9 cellular contexts compared by ENCODE assay signal in the genomic region with DNA sequence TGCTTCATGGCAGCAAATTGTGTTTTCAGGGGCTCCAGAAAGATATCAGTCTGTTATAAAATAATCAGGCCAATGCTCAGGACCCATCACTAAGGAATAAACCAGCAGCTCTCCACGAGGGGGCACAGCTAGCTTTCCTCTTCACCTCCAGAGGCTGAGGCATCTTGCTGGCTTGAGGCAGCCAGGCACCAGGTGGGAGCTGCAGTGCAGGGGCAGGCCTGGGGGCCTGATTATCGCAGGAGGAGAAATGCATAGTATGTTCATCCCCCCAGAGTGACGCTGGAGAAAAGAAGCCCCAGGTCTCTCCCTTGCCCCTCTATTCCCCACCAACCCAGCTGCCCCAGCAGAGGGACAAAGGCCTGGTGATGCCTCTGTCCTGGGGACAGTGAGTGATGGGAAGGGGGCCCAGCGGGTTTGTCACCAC.
DNase-seq lines count a peak whose midpoint lies in the region; ATAC-seq, FAIRE-seq and TF ChIP-seq lines count a peak whose summit lies in the region.
"Had no signal": no experiment of that assay in that cellular context is flagged by ENCODE, and none has a peak within 500 bp of the region (broad histone marks: within the 10 kb centered on the region; RNA-seq: fewer than 3 reads in every experiment).

No MANE protein-coding gene starts in this region.

- no peaks in the 10 kb centered on the region for H3K36me3 ChIP-seq in kidney (ENCODE audit: control insufficient read depth in 1 of 2, insufficient read depth in 2 of 2, low read length in 2 of 2)
- no peaks in the 10 kb centered on the region for H3K36me3 ChIP-seq in thyroid gland

- H3K4me1 Mint-ChIP-seq in activated naive CD4-positive, alpha-beta T cell treated with anti-CD3 and anti-CD28 coated beads for 36 hours (ENCODE audit: low read depth), result peaks cover 2% of the 10 kb centered on the region
- H3K4me1 Mint-ChIP-seq in MCF 10A (ENCODE audit: insufficient read depth, unreplicated experiment) (no peaks in the 10 kb centered on the region), immature natural killer cell (no peaks in the 10 kb centered on the region)

- TF ChIP-seq CTCF in MCF 10A (IDR thresholded peaks at IDR 0.05; ENCODE audit: unreplicated experiment), result peak; percentile 56
- TF ChIP-seq CTCF in kidney (IDR thresholded peaks at IDR 0.05; ENCODE audit: borderline replicate concordance, extremely low read depth, insufficient read depth), result peak; percentile 39
- TF ChIP-seq CTCF in thyroid gland (IDR thresholded peaks at IDR 0.05), result peak in 2 of 6 experiments; percentile 39 to 43

- H3K27ac ChIP-seq in kidney (ENCODE audit: low read depth in 2 of 2, low read length in 2 of 2), result no peak overlapping the region
- H3K27ac ChIP-seq in thyroid gland, result no peak overlapping the region

- no peaks in the 10 kb centered on the region for H3K27me3 ChIP-seq in thyroid gland

- H3K4me3 Mint-ChIP-seq in activated naive CD4-positive, alpha-beta T cell treated with anti-CD3 and anti-CD28 coated beads for 36 hours, result no peak overlapping the region
- H3K4me3 Mint-ChIP-seq in MCF 10A (ENCODE audit: unreplicated experiment) (no peak overlapping the region), immature natural killer cell (no peak overlapping the region)
- H3K4me3 Mint-ChIP-seq: activated naive CD8-positive, alpha-beta T cell had no signal

- BruUV-seq in MCF 10A (replicated peaks; lab: Mats Ljungman, UMichigan), result no TSS peak

- H3K9me3 ChIP-seq in kidney (ENCODE audit: control insufficient read depth in 1 of 2, low read length in 2 of 2) (no peaks in the 10 kb centered on the region), thyroid gland (no peaks in the 10 kb centered on the region)

- 53 to 82% methylated on average over 3 of the region's 4 CpGs for WGBS in thyroid gland, 2 donors

- no peak for ATAC-seq in activated naive CD4-positive, alpha-beta T cell treated with anti-CD3 and anti-CD28 coated beads, Interleukin-2, amount 50 U/mL, for 72 hours

- FAIRE-seq in kidney (lab: Jason Lieb, UNC), result no peak

- TF ChIP-seq POLR2A in thyroid gland (IDR thresholded peaks at IDR 0.05), result no peak

- no peaks in the 10 kb centered on the region for H3K4me1 ChIP-seq in kidney (ENCODE audit: control insufficient read depth in 1 of 2, insufficient read depth in 1 of 2, low read depth in 1 of 2, low read length in 2 of 2)
- peaks cover 5 to 23% of the 10 kb centered on the region in 2 donors for H3K4me1 ChIP-seq in thyroid gland

- H3K4me3 ChIP-seq in kidney (ENCODE audit: low read length in 2 of 2), result no peak overlapping the region
- H3K4me3 ChIP-seq in thyroid gland (replicated peaks in 1 of 3), result no peak overlapping the region

- H3K9me3 Mint-ChIP-seq in activated naive CD4-positive, alpha-beta T cell treated with anti-CD3 and anti-CD28 coated beads for 36 hours, result no peaks in the 10 kb centered on the region
- no peaks in the 10 kb centered on the region for H3K9me3 Mint-ChIP-seq in activated naive CD4-positive, alpha-beta T cell treated with anti-CD3 and anti-CD28 coated beads, Interleukin-2, amount 50 U/mL, for 72 hours
- H3K9me3 Mint-ChIP-seq in MCF 10A (ENCODE audit: unreplicated experiment), result no peaks in the 10 kb centered on the region
- no peaks in the 10 kb centered on the region for H3K9me3 Mint-ChIP-seq in immature natural killer cell

- POLR2A ChIA-PET in MCF 10A (lab: Yijun Ruan, JAX), result interaction anchor here (1.5 kb wide), 1 partner anchor 128 kb away, joined by 6 read pairs; a partner anchor contains a TSS

- intact Hi-C loops in activated naive CD4-positive, alpha-beta T cell treated with anti-CD3 and anti-CD28 coated beads for 36 hours (cut with micrococcal nuclease), result no loop called here
- intact Hi-C loops in MCF 10A (cut with micrococcal nuclease), result loop anchor here (1.0 kb wide), 1 partner anchor 203 kb away; no protein-coding TSS in a partner anchor
- intact Hi-C loops in kidney (cut with DNase I), result no loop called here
- intact Hi-C loops in thyroid gland (cut with DNase I), result no loop called here

- no peak overlapping the region for H3K27ac Mint-ChIP-seq in activated naive CD4-positive, alpha-beta T cell treated with anti-CD3 and anti-CD28 coated beads for 36 hours
- no peak overlapping the region for H3K27ac Mint-ChIP-seq in activated naive CD4-positive, alpha-beta T cell treated with anti-CD3 and anti-CD28 coated beads, Interleukin-2, amount 50 U/mL, for 72 hours
- no peak overlapping the region for H3K27ac Mint-ChIP-seq in MCF 10A (ENCODE audit: low read depth, unreplicated experiment)
- no peak overlapping the region for H3K27ac Mint-ChIP-seq in immature natural killer cell
- H3K27ac Mint-ChIP-seq: activated naive CD8-positive, alpha-beta T cell had no signal

- H3K9ac ChIP-seq in kidney (ENCODE audit: low read length in 2 of 2), result no peak overlapping the region

- H3K36me3 Mint-ChIP-seq in activated naive CD4-positive, alpha-beta T cell treated with anti-CD3 and anti-CD28 coated beads for 36 hours (ENCODE audit: low read depth), result no peaks in the 10 kb centered on the region
- no peaks in the 10 kb centered on the region for H3K36me3 Mint-ChIP-seq in activated naive CD4-positive, alpha-beta T cell treated with anti-CD3 and anti-CD28 coated beads, Interleukin-2, amount 50 U/mL, for 72 hours
- no peaks in the 10 kb centered on the region for H3K36me3 Mint-ChIP-seq in MCF 10A (ENCODE audit: insufficient read depth, unreplicated experiment)
- H3K36me3 Mint-ChIP-seq in immature natural killer cell, result no peaks in the 10 kb centered on the region
- H3K36me3 Mint-ChIP-seq: activated naive CD8-positive, alpha-beta T cell had no signal

- no peaks in the 10 kb centered on the region for H3K27me3 Mint-ChIP-seq in activated naive CD4-positive, alpha-beta T cell treated with anti-CD3 and anti-CD28 coated beads for 36 hours (ENCODE audit: low read depth)
- H3K27me3 Mint-ChIP-seq in MCF 10A (ENCODE audit: insufficient read depth, unreplicated experiment) (no peaks in the 10 kb centered on the region), immature natural killer cell (ENCODE audit: low read depth in 3 of 3) (peaks cover 0 to 3% (median 2%) of the 10 kb centered on the region in 3 donors)
- H3K27me3 Mint-ChIP-seq: activated naive CD8-positive, alpha-beta T cell had no signal

- CTCF ChIA-PET in activated naive CD4-positive, alpha-beta T cell treated with anti-CD3 and anti-CD28 coated beads for 36 hours (lab: Charles Lee), result no interaction called here
- CTCF ChIA-PET in MCF 10A (lab: Yijun Ruan, JAX), result interaction anchor here (0.7 to 1.4 kb wide), 3 partner anchors 19 to 203 kb away, joined by 3 to 9 read pairs (median 4); no protein-coding TSS in a partner anchor

- peak; percentile 47 for DNase-seq in activated naive CD4-positive, alpha-beta T cell treated with anti-CD3 and anti-CD28 coated beads for 36 hours
- DNase-seq in activated naive CD4-positive, alpha-beta T cell treated with anti-CD3 and anti-CD28 coated beads, Interleukin-2, amount 50 U/mL, for 72 hours (ENCODE audit: low spot score in 2 of 2), result no peak
- DNase-seq in NCI-H345 (lab: John Stamatoyannopoulos, UW) (peak; percentile 37), MCF 10A (ENCODE audit: unreplicated experiment) (peak; percentile 80), kidney (peak; percentile 55), thyroid gland (peak; percentile 60 to 61), immature natural killer cell (no peak)
- no peak for DNase-seq in stimulated activated CD8-positive, alpha-beta memory T cell treated with anti-CD3 and anti-CD28 coated beads, Interleukin-4, amount 100 ng/mL, for 48 hours

Comparison
In these comparisons a context has a peak if more than half of its experiments do, and no peak if none do; other contexts are left out.
1. DNase-seq: peak in activated naive CD4-positive, alpha-beta T cell treated with anti-CD3 and anti-CD28 coated beads for 36 hours (single experiment), NCI-H345 (single experiment), MCF 10A (single experiment), kidney (single experiment) and thyroid gland (2 of 2); none in activated naive CD4-positive, alpha-beta T cell treated with anti-CD3 and anti-CD28 coated beads, Interleukin-2, amount 50 U/mL, for 72 hours (0 of 2), stimulated activated CD8-positive, alpha-beta memory T cell treated with anti-CD3 and anti-CD28 coated beads, Interleukin-4, amount 100 ng/mL, for 48 hours (single experiment) and immature natural killer cell (0 of 3).